Comparison of ENCODE assay signal across 8 cellular contexts in genomic region chr3:196287405-196288140, GRCh38. TPM values are rescaled to one million over a fixed set of nuclear protein-coding genes. Genes with fewer than 3 reads are reported as not detected.
DNase-seq lines count a peak whose midpoint lies in the region; ATAC-seq and TF ChIP-seq lines count a peak whose summit lies in the region.

TSS of gene PCYT1A (minus strand) at chr3:196287726. CDS start at chr3:196270531, 17,195 bp downstream.

- peak within 1 kb of the TSS; percentile 97 for H3K27ac Mint-ChIP-seq in activated naive CD8-positive, alpha-beta T cell treated with anti-CD3 and anti-CD28 coated beads for 36 hours
- peak within 1 kb of the TSS; percentile 97 for H3K27ac Mint-ChIP-seq in glutamatergic neuron (ENCODE audit: unreplicated experiment)

- ATAC-seq in HG02588 (IDR thresholded peaks at IDR 0.05; ENCODE audit: unreplicated experiment) (peak; percentile 87), omental fat pad (ENCODE audit: low FRiP score) (peak; percentile 99)

- H3K9me3 Mint-ChIP-seq in activated naive CD8-positive, alpha-beta T cell treated with anti-CD3 and anti-CD28 coated beads for 36 hours: no peaks in the 10 kb centered on the region
- peaks cover 8% of the 10 kb centered on the region for H3K9me3 Mint-ChIP-seq in glutamatergic neuron (ENCODE audit: unreplicated experiment)

- no peaks in the 10 kb centered on the region for H3K27me3 Mint-ChIP-seq in activated naive CD8-positive, alpha-beta T cell treated with anti-CD3 and anti-CD28 coated beads for 36 hours
- peaks cover 4% of the 10 kb centered on the region for H3K27me3 Mint-ChIP-seq in glutamatergic neuron (ENCODE audit: unreplicated experiment)

- peaks cover 2% of the 10 kb centered on the region for H3K36me3 Mint-ChIP-seq in activated naive CD8-positive, alpha-beta T cell treated with anti-CD3 and anti-CD28 coated beads for 36 hours
- no peaks in the 10 kb centered on the region for H3K36me3 Mint-ChIP-seq in glutamatergic neuron (ENCODE audit: unreplicated experiment)

- peaks cover 30% of the 10 kb centered on the region for H3K4me1 Mint-ChIP-seq in activated naive CD8-positive, alpha-beta T cell treated with anti-CD3 and anti-CD28 coated beads for 36 hours
- peaks cover 15% of the 10 kb centered on the region for H3K4me1 Mint-ChIP-seq in glutamatergic neuron (ENCODE audit: low read depth, unreplicated experiment)

- DNase-seq in GM04503 (ENCODE audit: low read depth) (peak; percentile 82), NCI-H1092 treated with DMSO at 0.1 percent for 48 hours (lab: John Stamatoyannopoulos, UW) (peak; percentile 94), SKM-1 treated with dmso at 0.1 percent for 144 hours (lab: John Stamatoyannopoulos, UW; ENCODE audit: unreplicated experiment) (peak; percentile 97), glutamatergic neuron (peak; percentile 84), omental fat pad (ENCODE audit: low spot score) (peak; percentile 73)
- DNase-seq in activated naive CD8-positive, alpha-beta T cell treated with anti-CD3 and anti-CD28 coated beads for 36 hours: peak; percentile 79

- peak within 1 kb of the TSS; percentile 77 for H3K27ac ChIP-seq in temporal lobe (ENCODE audit: low read depth, low read length)

- TF ChIP-seq CTCF in glutamatergic neuron (IDR thresholded peaks at IDR 0.05; ENCODE audit: partially characterized antibody, unreplicated experiment) (no peak), omental fat pad (IDR thresholded peaks at IDR 0.05) (no peak)

- H3K4me3 Mint-ChIP-seq in activated naive CD8-positive, alpha-beta T cell treated with anti-CD3 and anti-CD28 coated beads for 36 hours: peak within 1 kb of the TSS; percentile 99
- peak within 1 kb of the TSS; percentile 100 for H3K4me3 Mint-ChIP-seq in glutamatergic neuron (ENCODE audit: unreplicated experiment)

RNA-seq across cellular contexts. Expression of gene PCYT1A, which starts in this region (rescaled TPM):
- 10 to 100 TPM; 41.2 to 42.1 TPM for total RNA-seq in activated naive CD8-positive, alpha-beta T cell treated with anti-CD3 and anti-CD28 coated beads for 36 hours
- total RNA-seq in glutamatergic neuron (ENCODE audit: unreplicated experiment) (37.0 TPM), omental fat pad (100 to 1,000 TPM in 1 of 4 donors, 10 to 100 TPM in 3; 68.1 to 120 (median 90.9) TPM), temporal lobe (15.5 TPM)

Comparison
In these comparisons a context has a peak if more than half of its experiments do, and no peak if none do; other contexts are left out.
1. Peak in every context shown above with its lines: DNase-seq, ATAC-seq and H3K27ac ChIP-seq.